Comparison of ENCODE assay signal across 27 cellular contexts in genomic region chr1:47938556-47938955, GRCh38. TPM values are rescaled to one million over a fixed set of nuclear protein-coding genes. Genes with fewer than 3 reads are reported as not detected.
DNase-seq lines count a peak whose midpoint lies in the region; ATAC-seq and TF ChIP-seq lines count a peak whose summit lies in the region.
"Had no signal": no experiment of that assay in that cellular context is flagged by ENCODE, and none has a peak within 500 bp of the region (broad histone marks: within the 10 kb centered on the region; RNA-seq: fewer than 3 reads in every experiment).

No MANE protein-coding gene starts in this region.

- H3K27ac ChIP-seq in right atrium auricular region (peak overlapping the region in 1 of 2 donors; percentile 15), esophagus muscularis mucosa (replicated peaks in 1 of 4) (peak overlapping the region; percentile 5 to 53 (median 25)), heart right ventricle (peak overlapping the region in 4 of 10 donors; percentile 0 to 68 (median 31))
- H3K27ac ChIP-seq: 22Rv1, RWPE1, SK-N-MC had no signal

- H3K27me3 ChIP-seq in right atrium auricular region = no peaks in the 10 kb centered on the region
- H3K27me3 ChIP-seq in esophagus muscularis mucosa = no peaks in the 10 kb centered on the region
- no peaks in the 10 kb centered on the region for H3K27me3 ChIP-seq in heart right ventricle
- H3K27me3 ChIP-seq: BE2C had no signal

- H3K9me3 ChIP-seq in right atrium auricular region (no peaks in the 10 kb centered on the region), esophagus muscularis mucosa (no peaks in the 10 kb centered on the region), heart right ventricle (no peaks in the 10 kb centered on the region)
- H3K9me3 ChIP-seq: BE2C had no signal

- DNase-seq in Right ventricle myocardium inferior (ENCODE audit: missing footprints) (no peak), right atrium auricular region (ENCODE audit: low spot score) (no peak), esophagus muscularis mucosa (ENCODE audit: extremely low spot score) (no peak), heart right ventricle (peak in 1 of 2 donors; percentile 16), mesothelial cell of epicardium (ENCODE audit: low spot score in 2 of 2, unreplicated experiment in 2 of 2) (peak in 1 of 2 experiments; percentile 9), DMS79 (lab: John Stamatoyannopoulos, UW) (no peak), NCI-H1930 (lab: John Stamatoyannopoulos, UW) (no peak), NCI-H1436 treated with DMSO at 0.1 percent for 48 hours (lab: John Stamatoyannopoulos, UW) (no peak)
- DNase-seq: ACHN, BE2C, Calu3, H9, HFFc6, KBM-7, NCI-H1105 treated with DMSO at 0.1 percent for 48 hours, NCI-H2029 treated with DMSO at 0.1 percent for 48 hours, NCI-H2227 treated with DMSO at 0.1 percent for 48 hours, NCI-H526 treated with DMSO at 0.1 percent for 48 hours, SIG-M5 had no signal

- peak overlapping the region; percentile 36 for H3K27ac Mint-ChIP-seq in mesothelial cell of epicardium
- H3K27ac Mint-ChIP-seq: CD14-positive monocyte, GM23338, H9, HFFc6 had no signal

- peaks cover 25% of the 10 kb centered on the region for H3K4me1 Mint-ChIP-seq in mesothelial cell of epicardium
- H3K4me1 Mint-ChIP-seq: CD14-positive monocyte had no signal

- WGBS in esophagus muscularis mucosa = 11% methylated on average over 2 of the region's 2 CpGs
- WGBS in heart right ventricle, 2 donors = 15 to 30% methylated on average over 2 of the region's 2 CpGs

- ATAC-seq in Right ventricle myocardium inferior (peak; percentile 12), heart right ventricle (peak; percentile 43 to 77 (median 54))
- ATAC-seq: GM23338, Panc1 had no signal

- H3K4me1 ChIP-seq in right atrium auricular region (peaks cover 0 to 56% of the 10 kb centered on the region in 2 donors), esophagus muscularis mucosa (peaks cover 10 to 61% (median 45%) of the 10 kb centered on the region in 4 donors), heart right ventricle (peaks cover 0 to 38% (median 11%) of the 10 kb centered on the region in 9 donors)

- H3K36me3 Mint-ChIP-seq in mesothelial cell of epicardium = no peaks in the 10 kb centered on the region
- H3K36me3 Mint-ChIP-seq: CD14-positive monocyte had no signal

- H3K4me3 ChIP-seq in right atrium auricular region = no peak overlapping the region
- no peak overlapping the region for H3K4me3 ChIP-seq in esophagus muscularis mucosa
- H3K4me3 ChIP-seq in heart right ventricle = no peak overlapping the region
- H3K4me3 ChIP-seq: GM23338, SK-N-MC had no signal

- H3K27me3 Mint-ChIP-seq in mesothelial cell of epicardium (ENCODE audit: low read depth) = peaks cover 42% of the 10 kb centered on the region

- no peak overlapping the region for H3K4me3 Mint-ChIP-seq in mesothelial cell of epicardium
- H3K4me3 Mint-ChIP-seq: CD14-positive monocyte, GM23338, H9, HFFc6 had no signal

- no peak for TF ChIP-seq POLR2A in esophagus muscularis mucosa (IDR thresholded peaks at IDR 0.05; ENCODE audit: low read depth)

- H3K9me3 Mint-ChIP-seq in mesothelial cell of epicardium = no peaks in the 10 kb centered on the region
- H3K9me3 Mint-ChIP-seq: CD14-positive monocyte, GM23338, H9 had no signal

- no peak for TF ChIP-seq CTCF in right atrium auricular region (IDR thresholded peaks at IDR 0.05)
- TF ChIP-seq CTCF in esophagus muscularis mucosa (IDR thresholded peaks at IDR 0.05) = no peak
- no peak for TF ChIP-seq CTCF in heart right ventricle (IDR thresholded peaks at IDR 0.05)
- no peak for TF ChIP-seq CTCF in mesothelial cell of epicardium (IDR thresholded peaks at IDR 0.05; ENCODE audit: unreplicated experiment)

- intact Hi-C loops in Right ventricle myocardium inferior (cut with DNase I) (no loop called here), esophagus muscularis mucosa (cut with DNase I) (no loop called here), heart right ventricle (cut with DNase I) (loop anchor here in 3 of 10 donors (10.0 kb wide), 2 partner anchors 104 to 154 kb away; no protein-coding TSS in a partner anchor)

- H3K36me3 ChIP-seq in right atrium auricular region (no peaks in the 10 kb centered on the region), esophagus muscularis mucosa (no peaks in the 10 kb centered on the region), heart right ventricle (no peaks in the 10 kb centered on the region)
- H3K36me3 ChIP-seq: BE2C had no signal

- no peak for TF ChIP-seq EP300 in esophagus muscularis mucosa (IDR thresholded peaks at IDR 0.05)

RNA-seq across cellular contexts. Expression of gene TRABD2B, which starts 58.6 kb away (rescaled TPM):
- total RNA-seq in Right ventricle myocardium inferior (0.57 TPM), right atrium auricular region (1 to 10 TPM; 3.1 to 8.1 TPM), esophagus muscularis mucosa (1 to 10 TPM; 4.0 to 7.6 (median 4.1) TPM), heart right ventricle (1 to 10 TPM in 1 of 10 donors, under 1 TPM in 9; 0.21 to 1.1 (median 0.53) TPM), mesothelial cell of epicardium (5.8 to 6.2 TPM (median 6.0 TPM) in 3 replicates)
- polyA plus RNA-seq in heart right ventricle = under 1 TPM; 0.44 to 0.83 TPM
- total RNA-seq: HFFc6, LHCN-M2, OCI-LY7 had no signal
- polyA plus RNA-seq: CD14-positive monocyte had no signal
